In the genomic region with DNA sequence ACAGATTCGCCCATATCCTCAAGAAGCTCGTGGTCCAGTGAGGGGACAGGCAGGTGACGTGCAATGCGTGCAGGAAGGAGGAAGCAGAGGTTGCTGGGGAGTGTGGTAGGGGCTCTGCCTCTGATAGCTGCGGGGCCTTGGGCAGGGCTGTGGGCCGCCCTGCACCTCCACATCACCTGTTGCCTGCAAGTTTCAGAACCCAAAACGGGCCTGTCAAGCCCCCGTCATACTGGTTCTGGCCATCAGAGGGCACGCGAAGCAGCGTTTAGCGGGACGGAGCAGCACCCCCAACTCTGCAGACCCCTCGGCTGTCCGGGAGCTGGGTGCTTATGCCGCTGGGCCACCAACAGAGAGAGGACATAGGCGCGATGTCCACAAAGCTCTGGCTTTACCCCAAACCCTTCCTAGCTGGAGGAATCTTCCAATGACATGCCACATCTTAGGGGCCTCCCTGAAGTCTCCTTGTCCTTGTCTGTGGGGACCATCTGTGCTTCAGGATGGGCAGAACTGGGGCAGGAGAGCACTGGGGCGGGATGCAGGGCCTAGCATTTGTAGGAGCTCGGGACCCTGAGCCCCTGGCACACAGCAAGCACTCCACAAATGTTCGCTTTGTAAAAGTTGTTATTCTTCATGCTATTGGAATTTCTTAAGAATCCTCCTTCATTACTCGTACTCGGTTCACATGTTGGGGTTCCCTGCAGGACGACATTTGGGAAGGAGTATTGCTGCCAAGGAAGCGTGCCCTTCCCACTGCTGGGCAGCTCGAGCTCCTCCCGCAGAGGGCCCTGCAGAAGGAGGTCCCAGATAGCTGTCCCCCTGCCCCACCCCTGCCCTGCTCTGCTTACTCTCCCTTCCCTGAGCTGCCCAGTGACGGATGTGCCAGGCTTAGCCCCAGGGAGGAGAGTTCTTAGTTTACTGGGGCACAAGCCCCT, we compare ENCODE assay signal across 8 cellular contexts.
A peak's percentile ranks its signal among the peaks of the same experiment; 100 is the strongest.
DNase-seq lines count a peak whose midpoint lies in the region; ATAC-seq, FAIRE-seq and TF ChIP-seq lines count a peak whose summit lies in the region.

No MANE protein-coding gene starts in this region.

- WGBS in sigmoid colon, 2 donors = 39 to 45% methylated on average over 28 of the region's 28 CpGs

- peak overlapping the region; percentile 37 for H2AFZ ChIP-seq in ACC112 (ENCODE audit: low read length, unreplicated experiment)

- TF ChIP-seq POLR2A in sigmoid colon (IDR thresholded peaks at IDR 0.05) = no peak

- H3K9ac ChIP-seq in adipocyte (ENCODE audit: low read length) = no peak overlapping the region

- intact Hi-C loops in left lung (cut with DNase I) (loop anchor here in 1 of 2 donors (10.0 kb wide), 1 partner anchor 98 kb away; a partner anchor contains a TSS), sigmoid colon (cut with DNase I) (no loop called here)

- no peaks in the 10 kb centered on the region for H3K79me2 ChIP-seq in ACC112 (ENCODE audit: control insufficient read depth, insufficient read depth, low read length, unreplicated experiment)

- TF ChIP-seq EP300 in sigmoid colon (IDR thresholded peaks at IDR 0.05) = no peak

- FAIRE-seq in RCC 7860 (lab: Jason Lieb, UNC) = no peak

- DNase-seq in HT-29 (ENCODE audit: low spot score) (peak; percentile 2), adipocyte (ENCODE audit: low read depth) (peak; percentile 34), left lung (no peak), LoVo (ENCODE audit: low spot score) (no peak), sigmoid colon (no peak), RCC 7860 (ENCODE audit: low spot score) (no peak)

- no peaks in the 10 kb centered on the region for H3K4me1 ChIP-seq in ACC112 (ENCODE audit: control insufficient read depth, insufficient read depth, low read length, unreplicated experiment)
- no peaks in the 10 kb centered on the region for H3K4me1 ChIP-seq in adipocyte (ENCODE audit: control insufficient read depth, insufficient read depth, low read length)
- H3K4me1 ChIP-seq in left lung = peaks cover 0 to 4% of the 10 kb centered on the region in 2 donors
- H3K4me1 ChIP-seq in sigmoid colon = no peaks in the 10 kb centered on the region

- peak; percentile 33 to 38 for TF ChIP-seq CTCF in left lung (IDR thresholded peaks at IDR 0.05)
- peak in 2 of 4 experiments; percentile 26 to 30 for TF ChIP-seq CTCF in sigmoid colon (IDR thresholded peaks at IDR 0.05)

- H3K27ac ChIP-seq in ACC112 (ENCODE audit: low read depth, low read length) (no peak overlapping the region), left lung (no peak overlapping the region), sigmoid colon (no peak overlapping the region)

- H3K4me3 ChIP-seq in ACC112 (ENCODE audit: low read depth, low read length) (no peak overlapping the region), adipocyte (ENCODE audit: low read length) (no peak overlapping the region), left lung (no peak overlapping the region), sigmoid colon (no peak overlapping the region)

- ATAC-seq in left lung = peak; percentile 76
- no peak for ATAC-seq in GM19324 (IDR thresholded peaks at IDR 0.05; ENCODE audit: low FRiP score, unreplicated experiment)

- H3K27me3 ChIP-seq in ACC112 (ENCODE audit: insufficient read depth, low read length) = no peaks in the 10 kb centered on the region
- peaks cover 73% of the 10 kb centered on the region for H3K27me3 ChIP-seq in adipocyte (replicated peaks; ENCODE audit: control insufficient read depth, insufficient read depth, low read length)
- H3K27me3 ChIP-seq in left lung = peaks cover 0 to 23% of the 10 kb centered on the region in 2 donors
- H3K27me3 ChIP-seq in sigmoid colon = peaks cover 0 to 33% (median 9%) of the 10 kb centered on the region in 3 donors

- H3K36me3 ChIP-seq in ACC112 (ENCODE audit: insufficient read depth, low read length) (no peaks in the 10 kb centered on the region), adipocyte (ENCODE audit: control insufficient read depth, insufficient read depth, low read length, severe bottlenecking) (no peaks in the 10 kb centered on the region), left lung (no peaks in the 10 kb centered on the region), sigmoid colon (no peaks in the 10 kb centered on the region)

- no peaks in the 10 kb centered on the region for H3K9me3 ChIP-seq in adipocyte (ENCODE audit: control insufficient read depth, low read length)
- no peaks in the 10 kb centered on the region for H3K9me3 ChIP-seq in left lung
- no peaks in the 10 kb centered on the region for H3K9me3 ChIP-seq in sigmoid colon

Comparison
In these comparisons a context has a peak if more than half of its experiments do, and no peak if none do; other contexts are left out.
1. DNase-seq: peak in HT-29 (single experiment) and adipocyte (single experiment); none in left lung (0 of 2), LoVo (single experiment), sigmoid colon (single experiment) and RCC 7860 (single experiment).